17 cellular contexts compared by ENCODE assay signal in genomic region chr18:6628189-6628588, GRCh38.
A peak's percentile ranks its signal among the peaks of the same experiment; 100 is the strongest.
DNase-seq lines count a peak whose midpoint lies in the region; ATAC-seq, FAIRE-seq and TF ChIP-seq lines count a peak whose summit lies in the region.
"Had no signal": no experiment of that assay in that cellular context is flagged by ENCODE, and none has a peak within 500 bp of the region (broad histone marks: within the 10 kb centered on the region; RNA-seq: fewer than 3 reads in every experiment).

No MANE protein-coding gene starts in this region.

- H3K9me3 Mint-ChIP-seq in neural crest cell = peaks cover 3% of the 10 kb centered on the region
- H3K9me3 Mint-ChIP-seq in activated CD8-positive, alpha-beta T cell treated with anti-CD3 and anti-CD28 coated beads for 36 hours = no peaks in the 10 kb centered on the region

- H3K36me3 Mint-ChIP-seq in neural crest cell (ENCODE audit: low read depth) = peaks cover 3% of the 10 kb centered on the region
- no peaks in the 10 kb centered on the region for H3K36me3 Mint-ChIP-seq in activated CD8-positive, alpha-beta T cell treated with anti-CD3 and anti-CD28 coated beads for 36 hours (ENCODE audit: low read depth)

- no peak overlapping the region for H3K4me3 Mint-ChIP-seq in neural crest cell
- H3K4me3 Mint-ChIP-seq in activated CD8-positive, alpha-beta T cell treated with anti-CD3 and anti-CD28 coated beads for 36 hours = no peak overlapping the region
- H3K4me3 Mint-ChIP-seq: HFFc6 had no signal

- POLR2A ChIA-PET in activated CD8-positive, alpha-beta T cell treated with anti-CD3 and anti-CD28 coated beads for 36 hours (lab: Charles Lee) = no interaction called here

- H3K4me1 Mint-ChIP-seq in neural crest cell = peaks cover 3% of the 10 kb centered on the region
- no peaks in the 10 kb centered on the region for H3K4me1 Mint-ChIP-seq in activated CD8-positive, alpha-beta T cell treated with anti-CD3 and anti-CD28 coated beads for 36 hours (ENCODE audit: low read depth)

- FAIRE-seq in urothelium cell line (lab: Jason Lieb, UNC) = peak; percentile 37

- no peak for TF ChIP-seq CTCF in fibroblast of mammary gland (conservative IDR thresholded peaks at IDR 0.05; ENCODE audit: control insufficient read depth, insufficient read depth, low read depth, low read length)
- TF ChIP-seq CTCF in neural crest cell (conservative IDR thresholded peaks at IDR 0.05) = no peak
- TF ChIP-seq CTCF in activated CD8-positive, alpha-beta T cell treated with anti-CD3 and anti-CD28 coated beads for 36 hours (IDR thresholded peaks at IDR 0.05) = no peak

- H3K27ac Mint-ChIP-seq in neural crest cell (ENCODE audit: unreplicated experiment) = peak overlapping the region; percentile 78
- H3K27ac Mint-ChIP-seq in activated CD8-positive, alpha-beta T cell treated with anti-CD3 and anti-CD28 coated beads for 36 hours = no peak overlapping the region

- intact Hi-C loops in Right ventricle myocardium inferior (cut with DNase I) = no loop called here
- intact Hi-C loops in Right ventricle myocardium superior (cut with DNase I) = no loop called here
- intact Hi-C loops in activated CD8-positive, alpha-beta T cell treated with anti-CD3 and anti-CD28 coated beads for 36 hours (cut with micrococcal nuclease) = no loop called here

- no peak for DNase-seq in Right ventricle myocardium inferior (ENCODE audit: missing footprints)
- DNase-seq in Right ventricle myocardium superior = no peak
- DNase-seq in fibroblast of mammary gland (ENCODE audit: low read depth) = peak; percentile 45
- no peak for DNase-seq in neural crest cell (ENCODE audit: low read depth, low spot score)
- no peak for DNase-seq in urothelium cell line (ENCODE audit: low spot score)
- DNase-seq in NK-92 treated with Interleukin-12 subunit alpha and Interleukin-12 subunit beta, amount 100 ng/mL, for 24 hours (lab: John Stamatoyannopoulos, UW) = no peak
- DNase-seq in activated CD8-positive, alpha-beta T cell treated with anti-CD3 and anti-CD28 coated beads for 36 hours = no peak
- DNase-seq: 8988T, COR-L47, GOT3, HFFc6, Kasumi-1, NCI-H1417 treated with DMSO at 0.1 percent for 48 hours, NCI-H2029, NCI-H2171 treated with DMSO at 0.1 percent for 48 hours, NCI-H510A had no signal

- H3K4me3 ChIP-seq in fibroblast of mammary gland (ENCODE audit: control insufficient read depth, low read depth, low read length) = no peak overlapping the region

- H3K27me3 Mint-ChIP-seq in neural crest cell (ENCODE audit: low read depth) = no peaks in the 10 kb centered on the region
- H3K27me3 Mint-ChIP-seq in activated CD8-positive, alpha-beta T cell treated with anti-CD3 and anti-CD28 coated beads for 36 hours = no peaks in the 10 kb centered on the region

- CTCF ChIA-PET in activated CD8-positive, alpha-beta T cell treated with anti-CD3 and anti-CD28 coated beads for 36 hours (lab: Charles Lee) = interaction anchor here (0.6 to 1.5 kb wide), 3 partner anchors 12 to 15 kb away, joined by 3 read pairs; no protein-coding TSS in a partner anchor

- ATAC-seq in Right ventricle myocardium inferior = peak; percentile 50
- ATAC-seq in Right ventricle myocardium superior (ENCODE audit: poor library complexity) = no peak
- ATAC-seq in GM18861 (IDR thresholded peaks at IDR 0.05; ENCODE audit: unreplicated experiment) = no peak
- no peak for ATAC-seq in activated CD8-positive, alpha-beta T cell treated with anti-CD3 and anti-CD28 coated beads for 36 hours
